In genomic region chr7:87876040-87876758, GRCh38 we compare ENCODE assay signal across 8 cellular contexts. TPM values are rescaled to one million over a fixed set of nuclear protein-coding genes. Genes with fewer than 3 reads are reported as not detected.
A peak's percentile ranks its signal among the peaks of the same experiment; 100 is the strongest.
DNase-seq lines count a peak whose midpoint lies in the region; ATAC-seq and TF ChIP-seq lines count a peak whose summit lies in the region.

DBF4 (plus strand) TSS chr7:87876493; CDS start chr7:87876733, 240 bp downstream.
SLC25A40 (minus strand) TSS chr7:87876360; CDS start chr7:87858727, 17,633 bp downstream.

- H3K79me2 ChIP-seq in SU-DHL-6 (ENCODE audit: insufficient read depth, low read length) = peaks cover 95% of the 10 kb centered on the region

- H3K9me2 ChIP-seq in SU-DHL-6 (replicated peaks; ENCODE audit: insufficient read depth, low read length) = no peaks in the 10 kb centered on the region

- H3K27ac Mint-ChIP-seq in activated naive CD8-positive, alpha-beta T cell treated with anti-CD3 and anti-CD28 coated beads, Interleukin-2, amount 10 ng/mL, durations not matched to agents 7 days and 5 days = peak within 1 kb of the TSS; percentile 95

- 0 to 2% (median 1%) methylated on average over 64 to 80 of the region's 80 CpGs for WGBS in ovary, 3 donors
- 3% methylated on average over 80 of the region's 80 CpGs for WGBS in thymus

- peaks cover 38% of the 10 kb centered on the region for H3K36me3 Mint-ChIP-seq in activated naive CD8-positive, alpha-beta T cell treated with anti-CD3 and anti-CD28 coated beads, Interleukin-2, amount 10 ng/mL, durations not matched to agents 7 days and 5 days

- no peak for TF ChIP-seq CTCF in GM12875 (IDR thresholded peaks at IDR 0.05; ENCODE audit: borderline replicate concordance, insufficient read depth, low read depth, low read length)
- no peak for TF ChIP-seq CTCF in SU-DHL-6 (IDR thresholded peaks at IDR 0.05; ENCODE audit: insufficient read depth, low read length, poor library complexity, severe bottlenecking)
- TF ChIP-seq CTCF in ovary (IDR thresholded peaks at IDR 0.05) = peak in 1 of 3 donors; percentile 15

- peak; percentile 96 to 99 (median 99) for DNase-seq in NCI-H1417 (lab: John Stamatoyannopoulos, UW)
- peak; percentile 98 for DNase-seq in activated naive CD8-positive, alpha-beta T cell treated with anti-CD3 and anti-CD28 coated beads, Interleukin-2, amount 10 ng/mL, durations not matched to agents 7 days and 5 days
- peak; percentile 98 for DNase-seq in Right ventricle myocardium inferior (ENCODE audit: missing footprints)
- peak; percentile 92 to 97 (median 94) for DNase-seq in ovary

- H3K4me3 ChIP-seq in GM12875 (ENCODE audit: low read depth, low read length) (peak within 1 kb of the TSS; percentile 99), SU-DHL-6 (ENCODE audit: insufficient read depth, low read length, poor library complexity, severe bottlenecking) (peak within 1 kb of the TSS; percentile 99), ovary (peak within 1 kb of the TSS; percentile 54), thymus (ENCODE audit: low read length) (peak within 1 kb of the TSS; percentile 91)

- ATAC-seq in HG02763 (IDR thresholded peaks at IDR 0.05; ENCODE audit: unreplicated experiment) = peak; percentile 90
- ATAC-seq in activated naive CD8-positive, alpha-beta T cell treated with anti-CD3 and anti-CD28 coated beads, Interleukin-2, amount 10 ng/mL, durations not matched to agents 7 days and 5 days (ENCODE audit: low read depth) = peak; percentile 93
- ATAC-seq in Right ventricle myocardium inferior = peak; percentile 100

- peak within 1 kb of the TSS; percentile 86 for H3K4me3 Mint-ChIP-seq in activated naive CD8-positive, alpha-beta T cell treated with anti-CD3 and anti-CD28 coated beads, Interleukin-2, amount 10 ng/mL, durations not matched to agents 7 days and 5 days

- H3K4me2 ChIP-seq in SU-DHL-6 (ENCODE audit: low read depth, low read length, poor library complexity, severe bottlenecking) = peak within 1 kb of the TSS; percentile 91

- H3F3A ChIP-seq in SU-DHL-6 (ENCODE audit: insufficient read depth) = peaks cover 27% of the 10 kb centered on the region

- peaks cover 3% of the 10 kb centered on the region for H3K4me1 ChIP-seq in ovary (ENCODE audit: insufficient read depth)
- H3K4me1 ChIP-seq in thymus (ENCODE audit: control insufficient read depth, insufficient read depth, low read length) = peaks cover 6% of the 10 kb centered on the region

- peaks cover 12% of the 10 kb centered on the region for H3K9me3 ChIP-seq in SU-DHL-6 (ENCODE audit: insufficient read depth, low read length)
- no peaks in the 10 kb centered on the region for H3K9me3 ChIP-seq in ovary
- no peaks in the 10 kb centered on the region for H3K9me3 ChIP-seq in thymus (ENCODE audit: control insufficient read depth)

- H3K36me3 ChIP-seq in SU-DHL-6 (ENCODE audit: low read length) = peaks cover 51% of the 10 kb centered on the region
- H3K36me3 ChIP-seq in ovary = no peaks in the 10 kb centered on the region
- H3K36me3 ChIP-seq in thymus (ENCODE audit: control insufficient read depth, insufficient read depth) = peaks cover under 1% of the 10 kb centered on the region

- POLR2A ChIA-PET in activated naive CD8-positive, alpha-beta T cell treated with anti-CD3 and anti-CD28 coated beads, Interleukin-2, amount 10 ng/mL, durations not matched to agents 7 days and 5 days (lab: Charles Lee) = interaction anchor here (1.0 to 2.2 kb wide), 4 partner anchors 58 to 659 kb away, joined by 3 to 12 read pairs (median 3); partner anchors contain the start of genes ABCB1 and ADAM22

- H3K27ac ChIP-seq in SU-DHL-6 (ENCODE audit: low read depth, low read length) (peak within 1 kb of the TSS; percentile 95), ovary (peak within 1 kb of the TSS; percentile 78 to 90), thymus (ENCODE audit: low read depth) (peak within 1 kb of the TSS; percentile 99)

- H3K27me3 Mint-ChIP-seq in activated naive CD8-positive, alpha-beta T cell treated with anti-CD3 and anti-CD28 coated beads, Interleukin-2, amount 10 ng/mL, durations not matched to agents 7 days and 5 days = no peaks in the 10 kb centered on the region

- no peaks in the 10 kb centered on the region for H3K27me3 ChIP-seq in SU-DHL-6 (ENCODE audit: low read length)
- no peaks in the 10 kb centered on the region for H3K27me3 ChIP-seq in ovary
- H3K27me3 ChIP-seq in thymus (ENCODE audit: control insufficient read depth, insufficient read depth) = no peaks in the 10 kb centered on the region

- peaks cover 10% of the 10 kb centered on the region for H3K9me3 Mint-ChIP-seq in activated naive CD8-positive, alpha-beta T cell treated with anti-CD3 and anti-CD28 coated beads, Interleukin-2, amount 10 ng/mL, durations not matched to agents 7 days and 5 days

- intact Hi-C loops in Right ventricle myocardium inferior (cut with DNase I) = loop anchor here (5.0 to 10.0 kb wide), 2 partner anchors 529 to 721 kb away; partner anchors contain the start of genes CROT and DMTF1
- intact Hi-C loops in ovary (cut with DNase I) = no loop called here

- H4K20me1 ChIP-seq in SU-DHL-6 (ENCODE audit: low read depth, low read length) = peaks cover 12% of the 10 kb centered on the region; the same call in 1 of the 2 replicates

- TF ChIP-seq POLR2A in ovary (IDR thresholded peaks at IDR 0.05) = peak; percentile 17

- H2AFZ ChIP-seq in SU-DHL-6 (ENCODE audit: low read depth, low read length, severe bottlenecking) = peak within 1 kb of the TSS; percentile 86

- peaks cover 41% of the 10 kb centered on the region for H3K4me1 Mint-ChIP-seq in activated naive CD8-positive, alpha-beta T cell treated with anti-CD3 and anti-CD28 coated beads, Interleukin-2, amount 10 ng/mL, durations not matched to agents 7 days and 5 days

- TF ChIP-seq EP300 in ovary (IDR thresholded peaks at IDR 0.05) = no peak

- H3K9ac ChIP-seq in SU-DHL-6 (ENCODE audit: low read length) = peak within 1 kb of the TSS; percentile 97

RNA-seq across cellular contexts. Expression of gene DBF4, which starts in this region (rescaled TPM):
- 10 to 100 TPM; 59.5 to 61.2 TPM for total RNA-seq in activated naive CD8-positive, alpha-beta T cell treated with anti-CD3 and anti-CD28 coated beads, Interleukin-2, amount 10 ng/mL, durations not matched to agents 7 days and 5 days
- 1.4 TPM for total RNA-seq in Right ventricle myocardium inferior
- 10 to 100 TPM in 6 of 7 donors, 1 to 10 TPM in 1; 9.7 to 18.3 (median 12.7) TPM for total RNA-seq in ovary
- 1 to 10 TPM; 5.4 to 6.2 TPM for polyA plus RNA-seq in ovary
- polyA plus RNA-seq in thymus = 23.2 TPM

RNA-seq across cellular contexts. Expression of gene SLC25A40, which starts in this region (rescaled TPM):
- 10 to 100 TPM; 47.6 to 51.6 TPM for total RNA-seq in activated naive CD8-positive, alpha-beta T cell treated with anti-CD3 and anti-CD28 coated beads, Interleukin-2, amount 10 ng/mL, durations not matched to agents 7 days and 5 days
- 23.5 TPM for total RNA-seq in Right ventricle myocardium inferior
- total RNA-seq in ovary = 10 to 100 TPM; 10.4 to 27.1 (median 23.1) TPM
- 10 to 100 TPM in 1 of 2 donors, 1 to 10 TPM in 1; 9.8 to 17.0 TPM for polyA plus RNA-seq in ovary
- polyA plus RNA-seq in thymus = 12.8 TPM

Comparison
In these comparisons a context has a peak if more than half of its experiments do, and no peak if none do; other contexts are left out.
1. Peak in every context shown above with its lines: DNase-seq, ATAC-seq, H3K4me3 ChIP-seq and H3K27ac ChIP-seq.